ENCODE assay signal across 9 cellular contexts in the genomic region with DNA sequence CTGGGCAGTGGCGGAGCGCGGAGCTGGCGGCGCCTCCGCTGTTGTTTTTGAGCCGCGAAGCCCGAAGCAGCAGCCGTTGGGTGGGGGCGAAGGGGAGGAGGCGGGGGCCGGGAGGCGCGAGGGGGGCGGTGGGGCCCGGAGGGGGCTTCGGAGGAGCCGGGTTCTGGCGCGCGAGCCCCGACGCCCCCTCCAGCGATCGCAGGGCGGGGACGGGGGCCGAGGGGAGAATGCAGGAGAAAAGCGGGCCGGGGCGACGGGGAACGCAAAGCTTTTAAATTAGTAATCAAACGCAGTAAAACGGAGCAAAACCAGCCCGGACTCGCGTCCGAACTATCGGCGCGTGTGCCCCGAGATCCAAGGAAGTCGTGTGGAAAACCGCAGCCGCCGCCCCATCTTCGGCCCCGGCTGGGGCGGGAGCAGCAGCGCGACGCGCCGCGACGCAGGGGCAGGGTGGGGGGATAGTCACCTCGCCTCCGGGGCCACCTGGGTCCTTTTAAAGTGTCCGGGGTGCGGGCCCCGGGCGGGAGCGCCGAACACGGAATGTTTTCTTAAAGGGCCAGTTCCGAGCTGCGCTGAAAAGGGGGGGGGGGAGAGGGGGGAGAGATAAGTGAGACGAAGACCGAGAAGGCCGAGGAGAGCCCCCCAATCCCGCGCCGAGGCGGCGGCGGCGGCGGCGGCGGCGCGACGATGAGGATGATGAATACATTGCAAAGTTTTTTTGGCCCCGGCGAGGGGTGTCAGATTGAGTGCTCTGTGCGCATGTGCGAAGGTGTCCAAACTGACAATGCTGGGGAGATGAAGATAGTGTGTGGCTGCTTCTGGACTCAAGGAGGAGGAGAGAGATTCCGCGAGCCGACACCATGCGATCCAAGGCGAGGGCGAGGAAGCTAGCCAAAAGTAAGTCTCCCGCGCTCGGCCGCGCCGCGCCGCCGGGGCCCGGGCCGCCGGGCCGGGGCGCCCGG. TPM values are rescaled to one million over a fixed set of nuclear protein-coding genes. Genes with fewer than 3 reads are reported as not detected.
DNase-seq lines count a peak whose midpoint lies in the region; ATAC-seq and TF ChIP-seq lines count a peak whose summit lies in the region.
"Had no signal": no experiment of that assay in that cellular context is flagged by ENCODE, and none has a peak within 500 bp of the region (broad histone marks: within the 10 kb centered on the region; RNA-seq: fewer than 3 reads in every experiment).

A gene (plus strand): TSS at position 804 of the 962 bp plus-strand sequence. CDS start 57 bp downstream, at position 861.

- intact Hi-C loops in PC-3 (cut with micrococcal nuclease): loop anchor here (5.0 kb wide), 1 partner anchor 344 kb away; no protein-coding TSS in a partner anchor

- H3F3A ChIP-seq in PC-3 (ENCODE audit: low read length, unreplicated experiment): no peaks in the 10 kb centered on the region

- WGBS in mesodermal cell (ENCODE audit: insufficient coverage in 2 of 2), 2 experiments: 0 to 3% methylated on average over 38 to 75 of the region's 110 CpGs
- WGBS in suprapubic skin: 2% methylated on average over 34 of the region's 110 CpGs

- ATAC-seq in PC-3: peak; percentile 12; the same call in 1 of the 2 replicates
- ATAC-seq in GM21529 (IDR thresholded peaks at IDR 0.05; ENCODE audit: unreplicated experiment): no peak
- ATAC-seq in HG03521 (IDR thresholded peaks at IDR 0.05; ENCODE audit: unreplicated experiment): no peak

- no peaks in the 10 kb centered on the region for H4K20me1 ChIP-seq in PC-3 (ENCODE audit: low read length)

- no peaks in the 10 kb centered on the region for H3K9me2 ChIP-seq in PC-3 (replicated peaks; ENCODE audit: low read length)

- peak within 1 kb of the TSS; percentile 75 for H2AFZ ChIP-seq in PC-3 (ENCODE audit: low read length)

- CTCF ChIA-PET in PC-3 (lab: Charles Lee): no interaction called here

- H3K4me1 ChIP-seq in PC-3 (ENCODE audit: insufficient read depth, low read length) (peaks cover 3% of the 10 kb centered on the region; the same call in 1 of the 2 replicates), duodenal mucosa (ENCODE audit: control insufficient read depth in 1 of 2, insufficient read depth in 2 of 2, low read length in 2 of 2) (peaks cover 9 to 17% of the 10 kb centered on the region in 2 donors), mesodermal cell (ENCODE audit: control insufficient read depth, insufficient read depth, low read length, poor library complexity, severe bottlenecking) (peaks cover 12% of the 10 kb centered on the region), suprapubic skin (peaks cover 41% of the 10 kb centered on the region)

- no TSS peak for BruUV-seq in PC-3 (replicated peaks; lab: Mats Ljungman, UMichigan)

- H3K36me3 ChIP-seq in PC-3 (ENCODE audit: low read depth, low read length) (no peaks in the 10 kb centered on the region), duodenal mucosa (ENCODE audit: control insufficient read depth in 1 of 2, insufficient read depth in 2 of 2, low read length in 2 of 2) (no peaks in the 10 kb centered on the region), mesodermal cell (ENCODE audit: control insufficient read depth, insufficient read depth, low read length) (no peaks in the 10 kb centered on the region), suprapubic skin (no peaks in the 10 kb centered on the region)

- TF ChIP-seq CTCF in PC-3 (conservative IDR thresholded peaks at IDR 0.05; ENCODE audit: low read depth, low read length): no peak
- no peak for TF ChIP-seq CTCF in suprapubic skin (IDR thresholded peaks at IDR 0.05)

- no peaks in the 10 kb centered on the region for H3K79me2 ChIP-seq in PC-3 (ENCODE audit: low read length)

- H3K4me2 ChIP-seq in PC-3 (ENCODE audit: low read length): peak within 1 kb of the TSS; percentile 96

- H3K27ac ChIP-seq in PC-3 (ENCODE audit: low read length) (no peak within 1 kb of the TSS), duodenal mucosa (ENCODE audit: low read depth, low read length) (peak within 1 kb of the TSS; percentile 83), mesodermal cell (ENCODE audit: low read depth, low read length, severe bottlenecking) (no peak within 1 kb of the TSS), suprapubic skin (peak within 1 kb of the TSS; percentile 30)

- no peak within 1 kb of the TSS for H3K9ac ChIP-seq in PC-3 (ENCODE audit: low read length)
- peak within 1 kb of the TSS; percentile 64 to 80 for H3K9ac ChIP-seq in duodenal mucosa (ENCODE audit: low read depth in 1 of 2, low read length in 2 of 2)

- TF ChIP-seq EP300 in suprapubic skin (IDR thresholded peaks at IDR 0.05): no peak

- H3K27me3 ChIP-seq in PC-3 (ENCODE audit: low read length) (peaks cover 84% of the 10 kb centered on the region), duodenal mucosa (ENCODE audit: control insufficient read depth in 1 of 2, insufficient read depth in 2 of 2, low read length in 2 of 2) (peaks cover 8 to 13% of the 10 kb centered on the region in 2 donors), suprapubic skin (peaks cover 97% of the 10 kb centered on the region)

- H3K4me3 ChIP-seq in PC-3 (ENCODE audit: low read length) (peak within 1 kb of the TSS; percentile 74), duodenal mucosa (ENCODE audit: low read depth in 1 of 2, low read length in 2 of 2) (peak within 1 kb of the TSS; percentile 69 to 76), mesodermal cell (ENCODE audit: extremely low read depth, insufficient read depth, low read length, poor library complexity, severe bottlenecking) (peak within 1 kb of the TSS; percentile 43), suprapubic skin (peak within 1 kb of the TSS; percentile 58)

- DNase-seq in DMS79 (lab: John Stamatoyannopoulos, UW): peak; percentile 53
- peak; percentile 61 for DNase-seq in PC-3
- DNase-seq in suprapubic skin (ENCODE audit: low spot score in 2 of 2): peak in 1 of 2 donors; percentile 54
- DNase-seq in NAMALWA (ENCODE audit: low spot score): no peak

- H3K9me3 ChIP-seq in PC-3 (ENCODE audit: low read length): no peaks in the 10 kb centered on the region
- H3K9me3 ChIP-seq in duodenal mucosa (ENCODE audit: control insufficient read depth in 1 of 2, low read length in 2 of 2): no peaks in the 10 kb centered on the region
- no peaks in the 10 kb centered on the region for H3K9me3 ChIP-seq in mesodermal cell (ENCODE audit: control insufficient read depth, low read length)
- H3K9me3 ChIP-seq in suprapubic skin: no peaks in the 10 kb centered on the region

- POLR2A ChIA-PET in PC-3 (lab: Charles Lee; ENCODE audit: unreplicated experiment): no interaction called here

- no peak for TF ChIP-seq POLR2A in suprapubic skin (IDR thresholded peaks at IDR 0.05)

RNA-seq across cellular contexts. Expression of the gene that starts here (rescaled TPM):
- 0.04 and 0.17 TPM in 2 replicates for total RNA-seq in PC-3 (2014; rRNA removed)
- polyA plus RNA-seq in mesodermal cell (2013, experiment 1 of 2): 4.6 TPM
- 3.3 TPM for polyA plus RNA-seq in mesodermal cell (2013, experiment 2 of 2)
- 1 to 10 TPM in 1 of 4 donors, under 1 TPM in 3; 0.19 to 1.6 (median 0.36) TPM for total RNA-seq in suprapubic skin
- total RNA-seq: HT1080 had no signal

Comparison
In these comparisons a context has a peak if more than half of its experiments do, and no peak if none do; other contexts are left out.
1. Peak in DNase-seq, ATAC-seq, H3K4me3 ChIP-seq and H3K4me2 ChIP-seq in PC-3; RNA of the gene not detected or under 1 TPM.
2. H3K27ac ChIP-seq: peak in duodenal mucosa (single experiment) and suprapubic skin (single experiment); none in PC-3 (single experiment) and mesodermal cell (single experiment).
3. Peak in every context shown above with its lines, with median percentiles within 50 percentile points of each other: H3K4me3 ChIP-seq.